ENCODE assay signal across 1 cellular context in the genomic region with DNA sequence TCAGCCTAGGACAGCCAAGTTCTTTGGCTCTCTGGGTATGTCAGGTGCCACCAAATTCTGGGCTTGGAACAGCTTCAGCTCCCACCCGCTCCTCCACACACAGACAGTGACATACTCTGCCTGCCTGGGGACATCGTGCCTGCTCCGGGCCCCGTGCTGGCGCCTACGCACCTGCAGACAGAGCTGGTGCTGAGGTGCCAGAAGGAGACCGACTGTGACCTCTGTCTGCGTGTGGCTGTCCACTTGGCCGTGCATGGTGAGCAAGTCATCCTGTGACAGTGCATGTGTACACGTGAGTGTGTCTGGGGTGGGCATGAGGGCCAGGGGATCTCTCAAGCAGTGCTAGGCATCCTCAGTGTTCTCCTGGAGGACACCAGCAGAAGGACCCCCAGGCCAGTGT.
TF ChIP-seq lines count a peak whose summit lies in the region.

No MANE protein-coding gene starts in this region.

TF ChIP-seq in liver, 16 proteins besides CTCF, POLR2A, EP300 and RAD21 (continued from another document):
- TF ChIP-seq REST (IDR thresholded peaks at IDR 0.05) (no peak), GABPA (IDR thresholded peaks at IDR 0.05 in 1 of 2, conservative IDR thresholded peaks at IDR 0.05 in 1 of 2) (no peak), NR2F2 (IDR thresholded peaks at IDR 0.05) (no peak)
